In the genomic region with DNA sequence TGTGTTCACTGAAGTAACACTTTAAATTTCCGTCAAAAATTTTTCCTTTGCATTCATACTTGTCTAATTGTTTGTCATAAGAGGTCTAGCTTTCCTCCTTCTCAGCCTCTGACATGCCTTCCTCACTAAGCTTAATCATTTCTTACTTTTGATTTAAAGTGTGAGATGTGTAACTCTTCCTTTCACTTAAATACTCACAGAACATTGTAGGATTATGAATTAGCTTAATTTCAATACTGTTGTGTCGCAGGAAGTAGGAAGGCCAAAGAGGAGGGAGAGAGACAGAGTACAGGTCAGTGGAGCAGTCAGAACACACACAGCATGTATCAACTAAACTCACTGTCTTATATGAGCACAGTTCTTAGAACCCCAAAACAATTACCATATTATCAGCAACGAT, we compare ENCODE assay signal across 1 cellular context.
TF ChIP-seq lines count a peak whose summit lies in the region.

No MANE protein-coding gene starts in this region.

TF ChIP-seq in GM12878, 131 proteins besides CTCF, POLR2A, EP300 and RAD21 (continued from another document):
- TF ChIP-seq, protein P1, sequence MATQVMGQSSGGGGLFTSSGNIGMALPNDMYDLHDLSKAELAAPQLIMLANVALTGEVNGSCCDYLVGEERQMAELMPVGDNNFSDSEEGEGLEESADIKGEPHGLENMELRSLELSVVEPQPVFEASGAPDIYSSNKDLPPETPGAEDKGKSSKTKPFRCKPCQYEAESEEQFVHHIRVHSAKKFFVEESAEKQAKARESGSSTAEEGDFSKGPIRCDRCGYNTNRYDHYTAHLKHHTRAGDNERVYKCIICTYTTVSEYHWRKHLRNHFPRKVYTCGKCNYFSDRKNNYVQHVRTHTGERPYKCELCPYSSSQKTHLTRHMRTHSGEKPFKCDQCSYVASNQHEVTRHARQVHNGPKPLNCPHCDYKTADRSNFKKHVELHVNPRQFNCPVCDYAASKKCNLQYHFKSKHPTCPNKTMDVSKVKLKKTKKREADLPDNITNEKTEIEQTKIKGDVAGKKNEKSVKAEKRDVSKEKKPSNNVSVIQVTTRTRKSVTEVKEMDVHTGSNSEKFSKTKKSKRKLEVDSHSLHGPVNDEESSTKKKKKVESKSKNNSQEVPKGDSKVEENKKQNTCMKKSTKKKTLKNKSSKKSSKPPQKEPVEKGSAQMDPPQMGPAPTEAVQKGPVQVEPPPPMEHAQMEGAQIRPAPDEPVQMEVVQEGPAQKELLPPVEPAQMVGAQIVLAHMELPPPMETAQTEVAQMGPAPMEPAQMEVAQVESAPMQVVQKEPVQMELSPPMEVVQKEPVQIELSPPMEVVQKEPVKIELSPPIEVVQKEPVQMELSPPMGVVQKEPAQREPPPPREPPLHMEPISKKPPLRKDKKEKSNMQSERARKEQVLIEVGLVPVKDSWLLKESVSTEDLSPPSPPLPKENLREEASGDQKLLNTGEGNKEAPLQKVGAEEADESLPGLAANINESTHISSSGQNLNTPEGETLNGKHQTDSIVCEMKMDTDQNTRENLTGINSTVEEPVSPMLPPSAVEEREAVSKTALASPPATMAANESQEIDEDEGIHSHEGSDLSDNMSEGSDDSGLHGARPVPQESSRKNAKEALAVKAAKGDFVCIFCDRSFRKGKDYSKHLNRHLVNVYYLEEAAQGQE (IDR thresholded peaks at IDR 0.05; ENCODE audit: low read depth, low read length) = no peak
TF ChIP-seq in GM12878: peak in this region for 0.
